Comparison of ENCODE assay signal across 15 cellular contexts in genomic region chr9:86511614-86512360, GRCh38.
"Had no signal": no experiment of that assay in that cellular context is flagged by ENCODE, and none has a peak within 500 bp of the region (broad histone marks: within the 10 kb centered on the region; RNA-seq: fewer than 3 reads in every experiment).

No MANE protein-coding gene starts in this region.

- DNase-seq: activated CD4-positive, alpha-beta T cell treated with anti-CD3 and anti-CD28 coated beads, Interleukin-2, amount 10 ng/mL, durations not matched to agents 7 days and 5 days; activated CD8-positive, alpha-beta memory T cell treated with anti-CD3 and anti-CD28 coated beads, Interleukin-2, amount 50 U/mL, for 4 hours; activated naive CD4-positive, alpha-beta T cell treated with anti-CD3 and anti-CD28 coated beads for 36 hours; activated T-cell treated with anti-CD3 and anti-CD28 coated beads, Interleukin-2, amount 50 U/mL, for 4 hours; central memory CD4-positive, alpha-beta T cell; dorsolateral prefrontal cortex; hippocampal formation; kidney; left lung; nephron progenitor cell; occipital lobe; posterior cingulate gyrus; stimulated activated naive CD4-positive, alpha-beta T cell treated with Interleukin-2 at 50 U/mL for 16 hours; T1000; thyroid gland had no signal

- ATAC-seq: activated T-cell treated with anti-CD3 and anti-CD28 coated beads, Interleukin-2, amount 50 U/mL, for 4 hours; left lung had no signal
